ENCODE assay signal across 2 cellular contexts in genomic region chr4:13642576-13642975, GRCh38.
TF ChIP-seq lines count a peak whose summit lies in the region.

No MANE protein-coding gene starts in this region.

TF ChIP-seq in A549, 52 proteins besides CTCF, POLR2A, EP300 and RAD21 (continued from another document):
- no peak for TF ChIP-seq HMGXB4 (CRISPR knock-in tag; IDR thresholded peaks at IDR 0.05; ENCODE audit: borderline replicate concordance)
- TF ChIP-seq CBX8 (IDR thresholded peaks at IDR 0.05): no peak
- no peak for TF ChIP-seq HOXB13 (CRISPR knock-in tag; IDR thresholded peaks at IDR 0.05; ENCODE audit: low read depth)
- no peak for TF ChIP-seq RNF2 (IDR thresholded peaks at IDR 0.05; ENCODE audit: borderline replicate concordance, low read depth)
- no peak for TF ChIP-seq ZSCAN20 (CRISPR knock-in tag; IDR thresholded peaks at IDR 0.05)
- TF ChIP-seq GATA3 (IDR thresholded peaks at IDR 0.05; ENCODE audit: borderline replicate concordance): no peak
- TF ChIP-seq CHD4 (IDR thresholded peaks at IDR 0.05; ENCODE audit: borderline replicate concordance): no peak
- TF ChIP-seq CEBPB (IDR thresholded peaks at IDR 0.05): no peak
- TF ChIP-seq TFCP2L1 (CRISPR knock-in tag; IDR thresholded peaks at IDR 0.05): no peak
- no peak for TF ChIP-seq HES2 (IDR thresholded peaks at IDR 0.05)
- no peak for TF ChIP-seq HEYL (CRISPR knock-in tag; IDR thresholded peaks at IDR 0.05)
- TF ChIP-seq SREBF2 (IDR thresholded peaks at IDR 0.05): no peak
- no peak for TF ChIP-seq FOXS1 (CRISPR knock-in tag; IDR thresholded peaks at IDR 0.05)
- TF ChIP-seq MAX (IDR thresholded peaks at IDR 0.05): no peak
- no peak for TF ChIP-seq PBX3 (IDR thresholded peaks at IDR 0.05)

TF ChIP-seq in IMR-90, 13 proteins besides CTCF, POLR2A, EP300 and RAD21 (continued from another document):
- TF ChIP-seq FOS (IDR thresholded peaks at IDR 0.05; ENCODE audit: low read depth, low read length) (no peak), RCOR1 (IDR thresholded peaks at IDR 0.05; ENCODE audit: insufficient replicate concordance, low read length) (no peak), MAFK (IDR thresholded peaks at IDR 0.05; ENCODE audit: low read depth, low read length) (no peak), MXI1 (IDR thresholded peaks at IDR 0.05; ENCODE audit: borderline replicate concordance, low read depth, low read length) (no peak)
